18 cellular contexts compared by ENCODE assay signal in genomic region chr15:25810154-25810553, GRCh38. TPM values are rescaled to one million over a fixed set of nuclear protein-coding genes. Genes with fewer than 3 reads are reported as not detected.
A peak's percentile ranks its signal among the peaks of the same experiment; 100 is the strongest.
DNase-seq lines count a peak whose midpoint lies in the region; ATAC-seq and TF ChIP-seq lines count a peak whose summit lies in the region.
"Had no signal": no experiment of that assay in that cellular context is flagged by ENCODE, and none has a peak within 500 bp of the region (broad histone marks: within the 10 kb centered on the region; RNA-seq: fewer than 3 reads in every experiment).

No MANE protein-coding gene starts in this region.

- POLR2A ChIA-PET in CD4-positive, alpha-beta T cell (lab: Charles Lee) = interaction anchor here (1.4 to 4.3 kb wide), 2 partner anchors 10 to 51 kb away, joined by 3 to 43 read pairs; partner anchors contain the start of gene ATP10A
- POLR2A ChIA-PET in WTC11 (lab: Charles Lee) = no interaction called here

- peaks cover 74% of the 10 kb centered on the region for H3K4me1 Mint-ChIP-seq in T-helper 2 cell treated with Interferon-gamma antibody and Interleukin-4, amounts not matched to agents 5 μg/mL and 100 μg/mL, for 36 hours (ENCODE audit: low read depth)
- peaks cover 76% of the 10 kb centered on the region for H3K4me1 Mint-ChIP-seq in CD4-positive, alpha-beta T cell (ENCODE audit: low read depth)
- H3K4me1 Mint-ChIP-seq in central memory CD8-positive, alpha-beta T cell = peaks cover 35% of the 10 kb centered on the region
- H3K4me1 Mint-ChIP-seq in natural killer cell = peaks cover 66 to 79% of the 10 kb centered on the region in 2 donors
- H3K4me1 Mint-ChIP-seq in WTC11 = peaks cover 14% of the 10 kb centered on the region

- TF ChIP-seq CTCF in CD4-positive, alpha-beta T cell (IDR thresholded peaks at IDR 0.05) = no peak
- TF ChIP-seq CTCF in natural killer cell (IDR thresholded peaks at IDR 0.05) = no peak
- TF ChIP-seq CTCF in GM13977 (IDR thresholded peaks at IDR 0.05; ENCODE audit: extremely low read depth, insufficient read depth, missing control alignments) = no peak
- TF ChIP-seq CTCF in WTC11 (IDR thresholded peaks at IDR 0.05) = no peak

- intact Hi-C loops in CD4-positive, alpha-beta T cell (cut with DNase I, micrococcal nuclease) = loop anchor here (2.0 to 5.0 kb wide), 3 partner anchors 37 to 52 kb away; partner anchors contain the start of gene ATP10A (in 1 of the 2)
- intact Hi-C loops in natural killer cell (cut with micrococcal nuclease) = loop anchor here (5.0 kb wide), 1 partner anchor 37 kb away; no protein-coding TSS in a partner anchor

- H3K4me3 Mint-ChIP-seq in T-helper 2 cell treated with Interferon-gamma antibody and Interleukin-4, amounts not matched to agents 5 μg/mL and 100 μg/mL, for 36 hours = peak overlapping the region; percentile 87
- H3K4me3 Mint-ChIP-seq in CD4-positive, alpha-beta T cell = peak overlapping the region; percentile 79
- H3K4me3 Mint-ChIP-seq in central memory CD8-positive, alpha-beta T cell = peak overlapping the region; percentile 74
- H3K4me3 Mint-ChIP-seq in natural killer cell (peak overlapping the region; percentile 89), WTC11 (no peak overlapping the region)
- H3K4me3 Mint-ChIP-seq: H9 had no signal

- no peaks in the 10 kb centered on the region for H3K9me3 Mint-ChIP-seq in T-helper 2 cell treated with Interferon-gamma antibody and Interleukin-4, amounts not matched to agents 5 μg/mL and 100 μg/mL, for 36 hours
- no peaks in the 10 kb centered on the region for H3K9me3 Mint-ChIP-seq in CD4-positive, alpha-beta T cell
- no peaks in the 10 kb centered on the region for H3K9me3 Mint-ChIP-seq in central memory CD8-positive, alpha-beta T cell
- H3K9me3 Mint-ChIP-seq in natural killer cell = no peaks in the 10 kb centered on the region
- H3K9me3 Mint-ChIP-seq in WTC11 = no peaks in the 10 kb centered on the region
- H3K9me3 Mint-ChIP-seq: H9 had no signal

- no peaks in the 10 kb centered on the region for H3K27me3 ChIP-seq in CD4-positive, alpha-beta T cell (ENCODE audit: control insufficient read depth, insufficient read depth, low read length)
- H3K27me3 ChIP-seq: BLaER1 had no signal

- H3K9me3 ChIP-seq in CD4-positive, alpha-beta T cell (ENCODE audit: control insufficient read depth, low read length) = no peaks in the 10 kb centered on the region
- H3K9me3 ChIP-seq: BLaER1 had no signal

- CTCF ChIA-PET in CD4-positive, alpha-beta T cell (lab: Charles Lee) = interaction anchor here (1.0 kb wide), 1 partner anchor 124 kb away, joined by 3 read pairs; no protein-coding TSS in a partner anchor
- CTCF ChIA-PET in WTC11 (lab: Charles Lee) = interaction anchor here (0.9 to 2.0 kb wide), 2 partner anchors 27 to 123 kb away, joined by 5 to 7 read pairs; no protein-coding TSS in a partner anchor

- no peak overlapping the region for H3K27ac Mint-ChIP-seq in T-helper 2 cell treated with Interferon-gamma antibody and Interleukin-4, amounts not matched to agents 5 μg/mL and 100 μg/mL, for 36 hours
- peak overlapping the region; percentile 92 for H3K27ac Mint-ChIP-seq in CD4-positive, alpha-beta T cell
- H3K27ac Mint-ChIP-seq in central memory CD8-positive, alpha-beta T cell (ENCODE audit: low read depth) = no peak overlapping the region
- H3K27ac Mint-ChIP-seq in natural killer cell = peak overlapping the region in 1 of 2 donors; percentile 89
- no peak overlapping the region for H3K27ac Mint-ChIP-seq in WTC11

- no peak for ATAC-seq in CD4-positive, alpha-beta T cell (ENCODE audit: poor library complexity)
- no peak for ATAC-seq in central memory CD8-positive, alpha-beta T cell (replicated peaks; ENCODE audit: extremely low read depth, poor library complexity, severe bottlenecking)
- no peak for ATAC-seq in natural killer cell
- no peak for ATAC-seq in WTC11

- in situ Hi-C loops in GM13977 (cut with MboI; ENCODE audit: low pct_unique_long_range_greater_than_20kb, low sequenced_read_pairs, unreplicated experiment) = no loop called here

- H3K36me3 Mint-ChIP-seq in T-helper 2 cell treated with Interferon-gamma antibody and Interleukin-4, amounts not matched to agents 5 μg/mL and 100 μg/mL, for 36 hours (ENCODE audit: low read depth) = peaks cover 26% of the 10 kb centered on the region
- peaks cover 5% of the 10 kb centered on the region for H3K36me3 Mint-ChIP-seq in CD4-positive, alpha-beta T cell (ENCODE audit: low read depth)
- peaks cover 2% of the 10 kb centered on the region for H3K36me3 Mint-ChIP-seq in central memory CD8-positive, alpha-beta T cell (ENCODE audit: insufficient read depth)
- no peaks in the 10 kb centered on the region for H3K36me3 Mint-ChIP-seq in natural killer cell
- H3K36me3 Mint-ChIP-seq in WTC11 = no peaks in the 10 kb centered on the region

- no peaks in the 10 kb centered on the region for H3K27me3 Mint-ChIP-seq in T-helper 2 cell treated with Interferon-gamma antibody and Interleukin-4, amounts not matched to agents 5 μg/mL and 100 μg/mL, for 36 hours (ENCODE audit: low read depth)
- no peaks in the 10 kb centered on the region for H3K27me3 Mint-ChIP-seq in CD4-positive, alpha-beta T cell
- H3K27me3 Mint-ChIP-seq in central memory CD8-positive, alpha-beta T cell = no peaks in the 10 kb centered on the region
- H3K27me3 Mint-ChIP-seq in natural killer cell (ENCODE audit: low read depth in 2 of 2) (no peaks in the 10 kb centered on the region), WTC11 (ENCODE audit: low read depth) (no peaks in the 10 kb centered on the region)

- peak overlapping the region; percentile 54 for H3K27ac ChIP-seq in CD4-positive, alpha-beta T cell (ENCODE audit: low read depth, low read length)
- H3K27ac ChIP-seq: 22Rv1, BLaER1 had no signal

- DNase-seq in T-helper 2 cell treated with Interferon-gamma antibody and Interleukin-4, amounts not matched to agents 5 μg/mL and 100 μg/mL, for 36 hours (ENCODE audit: low spot score) = no peak
- no peak for DNase-seq in T-helper 2 cell
- DNase-seq in CD4-positive, alpha-beta T cell = no peak
- DNase-seq in central memory CD8-positive, alpha-beta T cell (ENCODE audit: low spot score in 2 of 2) = no peak
- DNase-seq in natural killer cell = no peak
- no peak for DNase-seq in effector CD4-positive, alpha-beta T cell
- no peak for DNase-seq in GM13977 (ENCODE audit: low spot score)
- DNase-seq in WTC11 (ENCODE audit: low spot score) = no peak
- DNase-seq: DMS53, H9, Kasumi-1, MV-4-11, NCI-H1417 treated with DMSO at 0.1 percent for 48 hours, NCI-H2227 treated with DMSO at 0.1 percent for 48 hours, NCI-H524 treated with DMSO at 0.1 percent for 48 hours had no signal

TF ChIP-seq in WTC11, 78 proteins besides CTCF, POLR2A, EP300 and RAD21:
- no peak for TF ChIP-seq ZNF263 (CRISPR knock-in tag; IDR thresholded peaks at IDR 0.05; ENCODE audit: low read depth)
- TF ChIP-seq CBFB (CRISPR knock-in tag; IDR thresholded peaks at IDR 0.05; ENCODE audit: low read depth) = no peak
- no peak for TF ChIP-seq ATF1 (CRISPR knock-in tag; IDR thresholded peaks at IDR 0.05)
- no peak for TF ChIP-seq ELF4 (CRISPR knock-in tag; IDR thresholded peaks at IDR 0.05; ENCODE audit: low read depth)
- TF ChIP-seq AR (CRISPR knock-in tag; IDR thresholded peaks at IDR 0.05) = no peak
- TF ChIP-seq TCF7 (CRISPR knock-in tag; IDR thresholded peaks at IDR 0.05; ENCODE audit: low read depth) = no peak
- no peak for TF ChIP-seq ATF6 (CRISPR knock-in tag; IDR thresholded peaks at IDR 0.05)
- TF ChIP-seq E2F1 (CRISPR knock-in tag; IDR thresholded peaks at IDR 0.05) = no peak

RNA-seq across cellular contexts. Expression of gene ATP10A, which starts 53.0 kb away (rescaled TPM):
- total RNA-seq in CD4-positive, alpha-beta T cell = 10 to 100 TPM; 30.0 to 30.4 TPM
- total RNA-seq in natural killer cell (10 to 100 TPM; 50.1 to 67.0 (median 51.2) TPM), WTC11 (2021) (2.1 to 2.4 TPM (median 2.1 TPM) in 3 replicates)
- total RNA-seq: RPMI7951 had no signal
